Comparison of ENCODE assay signal across 17 cellular contexts in the genomic region with DNA sequence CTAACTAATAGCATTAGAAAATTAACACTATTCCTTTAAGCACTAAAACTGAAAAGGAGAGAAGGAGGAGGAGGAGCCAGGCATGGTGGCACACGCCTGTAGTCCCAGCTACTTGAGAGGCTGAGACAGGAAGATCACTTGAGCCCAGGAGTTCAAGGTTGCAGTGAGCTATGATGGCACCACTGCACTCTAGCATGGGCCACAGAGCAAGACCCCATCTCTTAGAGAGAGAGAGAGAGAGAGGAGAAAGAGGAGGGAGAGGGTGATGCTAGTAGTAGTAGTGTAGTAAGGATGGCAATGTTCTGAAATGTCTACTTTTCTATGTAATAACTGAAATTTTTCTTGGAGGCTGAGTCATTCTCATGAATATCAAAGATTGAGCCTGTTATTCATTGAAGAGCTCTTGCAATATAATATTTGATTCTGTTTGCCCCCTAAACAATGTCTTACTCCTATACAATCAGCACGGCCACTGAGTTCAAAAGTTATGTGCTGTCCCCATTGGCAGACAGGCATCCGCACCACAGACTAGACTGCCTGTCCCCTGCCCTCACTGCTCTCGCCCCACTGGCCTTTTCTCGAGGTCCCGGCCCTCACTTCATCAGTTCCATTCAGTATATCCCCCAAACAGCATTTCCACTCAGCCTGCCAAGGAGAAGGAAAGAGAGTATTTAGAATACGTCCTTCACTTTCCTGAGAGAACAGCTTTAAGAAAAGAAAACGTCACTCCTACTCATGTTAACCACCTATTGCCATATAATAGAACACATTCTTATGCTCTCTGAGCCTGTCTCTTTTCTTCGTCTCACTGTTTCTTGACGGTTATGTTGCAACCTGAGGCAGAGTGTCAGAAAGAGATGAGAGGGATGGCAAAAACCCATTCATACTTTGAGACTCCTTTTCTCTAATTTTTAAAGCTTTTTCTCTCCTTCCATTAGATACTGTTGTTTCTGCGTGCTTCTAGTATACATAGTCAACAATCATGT.
DNase-seq lines count a peak whose midpoint lies in the region; ATAC-seq, FAIRE-seq and TF ChIP-seq lines count a peak whose summit lies in the region.
"Had no signal": no experiment of that assay in that cellular context is flagged by ENCODE, and none has a peak within 500 bp of the region (broad histone marks: within the 10 kb centered on the region; RNA-seq: fewer than 3 reads in every experiment).

No MANE protein-coding gene starts in this region.

- H3K9me3 ChIP-seq in astrocyte (ENCODE audit: insufficient read depth, low read depth, low read length) (no peaks in the 10 kb centered on the region), cardiac muscle cell (ENCODE audit: low read depth) (no peaks in the 10 kb centered on the region), tibial artery (no peaks in the 10 kb centered on the region), adrenal gland (replicated peaks in 1 of 3) (no peaks in the 10 kb centered on the region)
- H3K9me3 ChIP-seq: MG63 had no signal

- H3K4me1 ChIP-seq in astrocyte (ENCODE audit: insufficient read depth, low read length) (peaks cover 18% of the 10 kb centered on the region), cardiac muscle cell (ENCODE audit: low read depth) (peaks cover 60% of the 10 kb centered on the region), tibial artery (peaks cover 0 to 19% (median 5%) of the 10 kb centered on the region in 4 donors), foreskin keratinocyte (no peaks in the 10 kb centered on the region), adrenal gland (replicated peaks in 1 of 2) (no peaks in the 10 kb centered on the region)

- no peak overlapping the region for H3K4me2 ChIP-seq in astrocyte (ENCODE audit: low read length)

- H3K36me3 ChIP-seq in astrocyte (ENCODE audit: insufficient read depth, low read length) (peaks cover 2% of the 10 kb centered on the region), cardiac muscle cell (no peaks in the 10 kb centered on the region), tibial artery (no peaks in the 10 kb centered on the region), adrenal gland (replicated peaks in 1 of 2) (no peaks in the 10 kb centered on the region)
- H3K36me3 ChIP-seq: MG63 had no signal

- H2AFZ ChIP-seq in astrocyte (ENCODE audit: low read depth, low read length) = no peak overlapping the region

- 65 to 71% (median 66%) methylated on average over 11 of the region's 11 CpGs for WGBS in adrenal gland, 4 donors

- H3K27ac ChIP-seq in astrocyte (ENCODE audit: low read depth, low read length) = peak overlapping the region; percentile 0
- peak overlapping the region; percentile 82 for H3K27ac ChIP-seq in cardiac muscle cell
- H3K27ac ChIP-seq in tibial artery = peak overlapping the region; percentile 57 to 72
- no peak overlapping the region for H3K27ac ChIP-seq in foreskin keratinocyte
- H3K27ac ChIP-seq in adrenal gland = peak overlapping the region in 1 of 5 donors; percentile 11

- no peaks in the 10 kb centered on the region for H3K27me3 Mint-ChIP-seq in astrocyte (ENCODE audit: low read depth, unreplicated experiment)
- no peaks in the 10 kb centered on the region for H3K27me3 Mint-ChIP-seq in nephron progenitor cell (ENCODE audit: low read depth, poor library complexity)
- H3K27me3 Mint-ChIP-seq in effector memory CD8-positive, alpha-beta T cell = peaks cover 24 to 25% of the 10 kb centered on the region in 2 donors

- H3K9me3 Mint-ChIP-seq in astrocyte (ENCODE audit: unreplicated experiment) = no peaks in the 10 kb centered on the region
- H3K9me3 Mint-ChIP-seq in nephron progenitor cell = no peaks in the 10 kb centered on the region
- no peaks in the 10 kb centered on the region for H3K9me3 Mint-ChIP-seq in effector memory CD8-positive, alpha-beta T cell
- H3K9me3 Mint-ChIP-seq: CD8-positive, alpha-beta T cell had no signal

- H3K4me3 Mint-ChIP-seq in astrocyte (ENCODE audit: unreplicated experiment) (peak overlapping the region; percentile 8), nephron progenitor cell (no peak overlapping the region)
- H3K4me3 Mint-ChIP-seq in effector memory CD8-positive, alpha-beta T cell = no peak overlapping the region
- H3K4me3 Mint-ChIP-seq: CD8-positive, alpha-beta T cell; IgD-negative memory B cell had no signal

- H3K36me3 Mint-ChIP-seq in astrocyte (ENCODE audit: low read depth, unreplicated experiment) (peaks cover 32% of the 10 kb centered on the region), nephron progenitor cell (ENCODE audit: low read depth) (peaks cover 41% of the 10 kb centered on the region)
- H3K36me3 Mint-ChIP-seq in effector memory CD8-positive, alpha-beta T cell (ENCODE audit: insufficient read depth) = no peaks in the 10 kb centered on the region
- H3K36me3 Mint-ChIP-seq: CD8-positive, alpha-beta T cell; IgD-negative memory B cell had no signal

- H3K4me1 Mint-ChIP-seq in astrocyte (ENCODE audit: low read depth, unreplicated experiment) = peaks cover 76% of the 10 kb centered on the region
- peaks cover 54% of the 10 kb centered on the region for H3K4me1 Mint-ChIP-seq in nephron progenitor cell
- H3K4me1 Mint-ChIP-seq in effector memory CD8-positive, alpha-beta T cell (ENCODE audit: low read depth in 2 of 2) = no peaks in the 10 kb centered on the region
- H3K4me1 Mint-ChIP-seq: IgD-negative memory B cell had no signal

- H3K27ac Mint-ChIP-seq in astrocyte (ENCODE audit: unreplicated experiment) (peak overlapping the region; percentile 70), nephron progenitor cell (peak overlapping the region; percentile 7)
- no peak overlapping the region for H3K27ac Mint-ChIP-seq in effector memory CD8-positive, alpha-beta T cell
- H3K27ac Mint-ChIP-seq: CD8-positive, alpha-beta T cell; IgD-negative memory B cell had no signal

- H4K20me1 ChIP-seq in astrocyte (ENCODE audit: insufficient read depth, low read length) = peaks cover 3% of the 10 kb centered on the region

- no peak for TF ChIP-seq CTCF in astrocyte (IDR thresholded peaks at IDR 0.05; ENCODE audit: insufficient read depth, low read depth, low read length)
- TF ChIP-seq CTCF in cardiac muscle cell (IDR thresholded peaks at IDR 0.05; ENCODE audit: low read depth, low read length) = no peak
- TF ChIP-seq CTCF in nephron progenitor cell (IDR thresholded peaks at IDR 0.05) = no peak
- TF ChIP-seq CTCF in tibial artery (IDR thresholded peaks at IDR 0.05) = no peak
- TF ChIP-seq CTCF in foreskin keratinocyte (conservative IDR thresholded peaks at IDR 0.05) = no peak
- TF ChIP-seq CTCF in adrenal gland (IDR thresholded peaks at IDR 0.05) = no peak

- peaks cover 18% of the 10 kb centered on the region for H3K79me2 ChIP-seq in astrocyte (ENCODE audit: insufficient read depth, low read length)

- intact Hi-C loops in tibial artery (cut with DNase I; ENCODE audit: low total_unique reads) = no loop called here
- intact Hi-C loops in adrenal gland (cut with DNase I) = no loop called here

- ATAC-seq in foreskin keratinocyte (no peak), HG02678 (IDR thresholded peaks at IDR 0.05; ENCODE audit: unreplicated experiment) (no peak)
- ATAC-seq in effector memory CD8-positive, alpha-beta T cell (replicated peaks) = no peak
- ATAC-seq: CD8-positive, alpha-beta T cell had no signal

- no peak overlapping the region for H3K4me3 ChIP-seq in astrocyte (ENCODE audit: insufficient read depth, low read depth, low read length)
- H3K4me3 ChIP-seq in cardiac muscle cell = no peak overlapping the region
- peak overlapping the region in 1 of 2 donors; percentile 8 for H3K4me3 ChIP-seq in tibial artery
- H3K4me3 ChIP-seq in adrenal gland = no peak overlapping the region
- H3K4me3 ChIP-seq: MG63 had no signal

- no peak for TF ChIP-seq POLR2A in adrenal gland (IDR thresholded peaks at IDR 0.05)

- no peak for FAIRE-seq in astrocyte (lab: Jason Lieb, UNC)

- no peak for DNase-seq in astrocyte (ENCODE audit: low read depth)
- no peak for DNase-seq in cardiac muscle cell (ENCODE audit: low read depth in 1 of 2, low spot score in 1 of 2)
- no peak for DNase-seq in nephron progenitor cell
- no peak for DNase-seq in tibial artery
- DNase-seq in foreskin keratinocyte = no peak
- no peak for DNase-seq in adrenal gland
- DNase-seq in effector memory CD8-positive, alpha-beta T cell = no peak
- DNase-seq: activated CD4-positive, alpha-beta T cell treated with anti-CD3 and anti-CD28 coated beads, Interleukin-2, amount 50 U/mL, for 1 hour; activated naive CD4-positive, alpha-beta T cell; CD8-positive, alpha-beta T cell; DMS79; MG63; NCI-H1694 treated with DMSO at 0.1 percent for 48 hours; NCI-H446 treated with DMSO at 0.1 percent for 48 hours; stimulated activated naive CD4-positive, alpha-beta T cell treated with Interleukin-2 at 50 U/mL for 16 hours had no signal

- no peak overlapping the region for H3K9ac ChIP-seq in astrocyte (ENCODE audit: low read length)

- H3K27me3 ChIP-seq in astrocyte (ENCODE audit: insufficient read depth, low read length) (no peaks in the 10 kb centered on the region), cardiac muscle cell (no peaks in the 10 kb centered on the region), tibial artery (no peaks in the 10 kb centered on the region), foreskin keratinocyte (no peaks in the 10 kb centered on the region), adrenal gland (no peaks in the 10 kb centered on the region)
- H3K27me3 ChIP-seq: MG63 had no signal

Comparison
In these comparisons a context has a peak if more than half of its experiments do, and no peak if none do; other contexts are left out.
1. H3K27ac Mint-ChIP-seq: peak in astrocyte (single experiment) and nephron progenitor cell (single experiment); none in effector memory CD8-positive, alpha-beta T cell (0 of 2).